Comparison of ENCODE assay signal across 2 cellular contexts in genomic region chr12:123389560-123390351, GRCh38.
TF ChIP-seq lines count a peak whose summit lies in the region.

No MANE protein-coding gene starts in this region.

TF ChIP-seq in GM23338, 12 proteins besides CTCF, POLR2A, EP300 and RAD21:
- TF ChIP-seq ETS1 (IDR thresholded peaks at IDR 0.05) (no peak), REST (IDR thresholded peaks at IDR 0.05; ENCODE audit: unreplicated experiment) (no peak), EZH2 (IDR thresholded peaks at IDR 0.05; ENCODE audit: low read depth, unreplicated experiment) (no peak), POLR2AphosphoS5 (IDR thresholded peaks at IDR 0.05; ENCODE audit: low read depth) (no peak), CREB1 (CRISPR knock-in tag; IDR thresholded peaks at IDR 0.05; ENCODE audit: low read depth) (no peak), STAT1 (IDR thresholded peaks at IDR 0.05; ENCODE audit: unreplicated experiment) (no peak), JUNB (IDR thresholded peaks at IDR 0.05; ENCODE audit: unreplicated experiment) (no peak), ZNF114 (CRISPR knock-in tag; IDR thresholded peaks at IDR 0.05) (no peak), EZH2phosphoT487 (IDR thresholded peaks at IDR 0.05; ENCODE audit: unreplicated experiment) (no peak), NANOG (IDR thresholded peaks at IDR 0.05; ENCODE audit: borderline replicate concordance) (no peak), ZNF462 (CRISPR knock-in tag; IDR thresholded peaks at IDR 0.05) (no peak), ZNF331 (CRISPR knock-in tag; IDR thresholded peaks at IDR 0.05; ENCODE audit: low read depth) (no peak)

TF ChIP-seq in GM12878, 131 proteins besides CTCF, POLR2A, EP300 and RAD21 (continues in another document):
- TF ChIP-seq HCFC1 (IDR thresholded peaks at IDR 0.05; ENCODE audit: low read length): no peak
- TF ChIP-seq ZBTB33 (IDR thresholded peaks at IDR 0.05): no peak
- no peak for TF ChIP-seq CUX1 (IDR thresholded peaks at IDR 0.05; ENCODE audit: insufficient replicate concordance, low read depth, low read length)
- TF ChIP-seq LARP7 (IDR thresholded peaks at IDR 0.05): peak; percentile 38; the same call in 1 of the 2 replicates
- TF ChIP-seq IKZF1 (conservative IDR thresholded peaks at IDR 0.05): peak; percentile 50; the same call in 1 of the 2 replicates
- TF ChIP-seq IRF5 (IDR thresholded peaks at IDR 0.05; ENCODE audit: borderline replicate concordance): no peak
- no peak for TF ChIP-seq TARDBP (IDR thresholded peaks at IDR 0.05; ENCODE audit: borderline replicate concordance)
- TF ChIP-seq BCL3 (IDR thresholded peaks at IDR 0.05; ENCODE audit: borderline replicate concordance, insufficient read depth, low read depth, low read length, poor library complexity, severe bottlenecking): no peak
- peak; percentile 69 for TF ChIP-seq NR2F1 (conservative IDR thresholded peaks at IDR 0.05)
- TF ChIP-seq HDAC6 (IDR thresholded peaks at IDR 0.05; ENCODE audit: unreplicated experiment): peak; percentile 26
- TF ChIP-seq CBFB (IDR thresholded peaks at IDR 0.05; ENCODE audit: low read depth): 0 out of 2 replicates have a peak, but pooled peaks have one; percentile 27
- no peak for TF ChIP-seq PKNOX1 (IDR thresholded peaks at IDR 0.05)
- no peak for TF ChIP-seq NR2C2 (IDR thresholded peaks at IDR 0.05; ENCODE audit: borderline replicate concordance, control insufficient read depth, insufficient read length, low read depth)
- no peak for TF ChIP-seq GABPA (IDR thresholded peaks at IDR 0.05; ENCODE audit: low read depth)
- peak; percentile 56; the same call in 1 of the 2 replicates for TF ChIP-seq YY1 (IDR thresholded peaks at IDR 0.05; ENCODE audit: low read depth, low read length)
- no peak for TF ChIP-seq ZNF592 (IDR thresholded peaks at IDR 0.05)
- no peak for TF ChIP-seq PRDM15 (CRISPR knock-in tag; IDR thresholded peaks at IDR 0.05)
- TF ChIP-seq SMC3 (IDR thresholded peaks at IDR 0.05; ENCODE audit: borderline replicate concordance, low read length): 0 out of 2 replicates have a peak, but pooled peaks have one; percentile 11
- TF ChIP-seq NR2C1 (IDR thresholded peaks at IDR 0.05): 0 out of 2 replicates have a peak, but pooled peaks have one; percentile 16
- no peak for TF ChIP-seq ZBED1 (IDR thresholded peaks at IDR 0.05; ENCODE audit: borderline replicate concordance)
- no peak for TF ChIP-seq BRCA1 (IDR thresholded peaks at IDR 0.05; ENCODE audit: low read depth, low read length)
- TF ChIP-seq SREBF1 (IDR thresholded peaks at IDR 0.05; ENCODE audit: low read length): no peak
- no peak for TF ChIP-seq HDGF (IDR thresholded peaks at IDR 0.05)
- TF ChIP-seq BHLHE40 (IDR thresholded peaks at IDR 0.05; ENCODE audit: borderline replicate concordance in 1 of 2, low read depth in 2 of 2, low read length in 1 of 2): peak in 1 of 2 experiments; percentile 50; a peak in 2 of 4 replicates
- no peak for TF ChIP-seq TCF3 (IDR thresholded peaks at IDR 0.05; ENCODE audit: borderline replicate concordance, insufficient read depth, low read depth, low read length)
- no peak for TF ChIP-seq NKRF (conservative IDR thresholded peaks at IDR 0.05)
- TF ChIP-seq KLF5 (IDR thresholded peaks at IDR 0.05; ENCODE audit: partially characterized antibody): no peak
- TF ChIP-seq ETV6 (conservative IDR thresholded peaks at IDR 0.05 in 1 of 2, IDR thresholded peaks at IDR 0.05 in 1 of 2; ENCODE audit: borderline replicate concordance in 1 of 2, low read depth in 1 of 2): no peak
- TF ChIP-seq FOS (IDR thresholded peaks at IDR 0.05; ENCODE audit: borderline replicate concordance, extremely low read depth, insufficient read length): no peak
- no peak for TF ChIP-seq SMARCA5 (IDR thresholded peaks at IDR 0.05)
- no peak for TF ChIP-seq TBL1XR1 (IDR thresholded peaks at IDR 0.05; ENCODE audit: low read depth, low read length)
- TF ChIP-seq MEF2A (IDR thresholded peaks at IDR 0.05; ENCODE audit: insufficient read depth, low read depth, low read length): no peak
